ENCODE assay signal across 9 cellular contexts in the genomic region with DNA sequence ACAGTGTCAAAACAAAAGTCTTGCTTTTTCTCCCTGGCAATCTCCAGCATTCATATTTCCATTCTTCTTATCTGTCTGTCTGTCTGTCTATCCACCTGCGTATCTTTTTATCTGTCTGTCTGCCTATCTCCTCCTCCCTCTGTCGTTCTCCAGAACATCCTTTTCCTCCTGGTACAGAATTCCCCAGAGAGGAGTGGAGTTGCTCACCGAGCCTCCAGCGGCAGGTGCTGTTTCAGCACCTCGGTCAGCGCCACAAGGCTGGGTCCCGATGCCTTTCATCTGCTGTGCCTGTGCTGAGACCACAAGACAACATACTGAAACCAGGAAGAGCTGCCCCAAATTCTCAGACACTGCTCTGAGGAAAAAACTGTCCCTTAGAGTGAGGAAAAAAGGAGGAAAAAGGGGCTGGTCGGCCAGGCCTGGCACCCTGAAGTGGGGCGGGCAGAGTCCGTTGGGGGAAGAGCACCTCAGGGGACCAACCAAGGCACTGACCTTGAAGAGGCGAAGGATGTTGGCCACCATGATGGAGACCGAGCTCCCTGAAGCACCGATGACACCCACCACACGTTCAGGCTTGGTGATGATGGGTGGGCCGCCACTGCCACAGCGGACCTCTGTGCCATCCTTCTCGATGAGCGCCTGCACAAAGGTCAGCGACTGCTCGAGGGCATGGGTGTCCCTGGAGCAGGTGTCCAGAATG. TPM values are rescaled to one million over a fixed set of nuclear protein-coding genes. Genes with fewer than 3 reads are reported as not detected.
DNase-seq lines count a peak whose midpoint lies in the region; ATAC-seq and TF ChIP-seq lines count a peak whose summit lies in the region.
"Had no signal": no experiment of that assay in that cellular context is flagged by ENCODE, and none has a peak within 500 bp of the region (broad histone marks: within the 10 kb centered on the region; RNA-seq: fewer than 3 reads in every experiment).

No MANE protein-coding gene starts in this region.

- no peak for TF ChIP-seq CTCF in gastrocnemius medialis (IDR thresholded peaks at IDR 0.05 in 4 of 5, conservative IDR thresholded peaks at IDR 0.05 in 1 of 5)
- no peak for TF ChIP-seq CTCF in natural killer cell (IDR thresholded peaks at IDR 0.05)

- H3K4me3 ChIP-seq in SJCRH30 (no peak overlapping the region), gastrocnemius medialis (no peak overlapping the region)
- H3K4me3 ChIP-seq: SK-N-MC had no signal

- H3K9me3 ChIP-seq in SJCRH30 (replicated peaks) (no peaks in the 10 kb centered on the region), gastrocnemius medialis (no peaks in the 10 kb centered on the region)

- H3K4me1 Mint-ChIP-seq in natural killer cell = no peaks in the 10 kb centered on the region

- TF ChIP-seq POLR2A in erythroblast (IDR thresholded peaks at IDR 0.05; ENCODE audit: low read length) = no peak
- TF ChIP-seq POLR2A in gastrocnemius medialis (IDR thresholded peaks at IDR 0.05) = no peak

- H3K4me1 ChIP-seq in SJCRH30 = no peaks in the 10 kb centered on the region
- no peaks in the 10 kb centered on the region for H3K4me1 ChIP-seq in gastrocnemius medialis

- intact Hi-C loops in gastrocnemius medialis (cut with DNase I; ENCODE audit: low total_unique reads) (no loop called here), natural killer cell (cut with micrococcal nuclease) (no loop called here)

- no peaks in the 10 kb centered on the region for H3K36me3 Mint-ChIP-seq in natural killer cell

- H3K27me3 ChIP-seq in SJCRH30 (no peaks in the 10 kb centered on the region), gastrocnemius medialis (peaks cover 3 to 29% (median 14%) of the 10 kb centered on the region in 3 donors)

- no peak for ATAC-seq in gastrocnemius medialis
- no peak for ATAC-seq in GM21528 (IDR thresholded peaks at IDR 0.05; ENCODE audit: low FRiP score, unreplicated experiment)
- no peak for ATAC-seq in natural killer cell
- no peak for ATAC-seq in GM19467 (IDR thresholded peaks at IDR 0.05; ENCODE audit: unreplicated experiment)

- H3K27me3 Mint-ChIP-seq in natural killer cell (ENCODE audit: low read depth in 2 of 2) = peaks cover 26 to 41% of the 10 kb centered on the region in 2 donors

- H3K27ac ChIP-seq in SJCRH30 (no peak overlapping the region), gastrocnemius medialis (no peak overlapping the region)
- H3K27ac ChIP-seq: SK-N-MC had no signal

- H3K9me3 Mint-ChIP-seq in natural killer cell = no peaks in the 10 kb centered on the region

- in situ Hi-C loops in gastrocnemius medialis (cut with MboI; ENCODE audit: low sequenced_read_pairs in 4 of 4) = no loop called here

- peak in 5 of 6 experiments; percentile 5 to 23 (median 17) for DNase-seq in stimulated activated naive CD4-positive, alpha-beta T cell (lab: John Stamatoyannopoulos, UW)
- no peak for DNase-seq in stimulated activated naive CD4-positive, alpha-beta T cell treated with Interleukin-2 at 50 U/mL for 16 hours (lab: John Stamatoyannopoulos, UW)
- peak; percentile 58 to 70 for DNase-seq in SJCRH30
- DNase-seq in erythroblast (lab: John Stamatoyannopoulos, UW) = peak; percentile 23 to 32
- no peak for DNase-seq in gastrocnemius medialis
- no peak for DNase-seq in natural killer cell

- H3K36me3 ChIP-seq in SJCRH30 (no peaks in the 10 kb centered on the region), gastrocnemius medialis (no peaks in the 10 kb centered on the region)

- H3K4me3 Mint-ChIP-seq in natural killer cell = no peak overlapping the region

- H3K27ac Mint-ChIP-seq in natural killer cell = no peak overlapping the region

RNA-seq across cellular contexts. Expression of gene GRM4, which starts 13.3 kb away (rescaled TPM):
- 0.06 and 0.08 TPM in 2 replicates for total RNA-seq in SJCRH30 (2014; rRNA removed; shearing (Covaris generic))
- total RNA-seq in gastrocnemius medialis (under 1 TPM in 1 of 4 donors, not detected in 3; 0.03 TPM), natural killer cell (not detected)

Comparison
In these comparisons a context has a peak if more than half of its experiments do, and no peak if none do; other contexts are left out.
1. DNase-seq: peak in stimulated activated naive CD4-positive, alpha-beta T cell (5 of 6), SJCRH30 (2 of 2) and erythroblast (2 of 2); none in stimulated activated naive CD4-positive, alpha-beta T cell treated with Interleukin-2 at 50 U/mL for 16 hours (single experiment), gastrocnemius medialis (0 of 2) and natural killer cell (single experiment).